ENCODE assay signal across 19 cellular contexts in the genomic region with DNA sequence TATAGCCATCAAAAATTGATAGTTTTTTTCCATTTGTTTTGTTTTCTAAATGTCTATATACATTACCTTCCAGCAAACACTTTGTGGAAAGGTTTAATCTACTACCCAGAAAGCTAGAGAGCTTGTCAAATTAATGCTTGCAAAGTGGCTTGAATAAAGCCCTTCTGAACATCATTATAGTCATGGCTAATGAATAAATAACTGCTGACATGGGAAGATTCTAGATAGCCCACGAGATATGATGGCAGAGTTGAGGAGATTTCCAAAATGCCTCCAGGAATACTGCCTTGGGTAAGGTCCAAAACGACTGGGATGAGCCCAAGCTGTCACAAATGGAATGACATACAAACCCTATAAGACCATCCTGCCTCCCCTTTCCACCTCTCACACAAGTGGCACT. TPM values are rescaled to one million over a fixed set of nuclear protein-coding genes. Genes with fewer than 3 reads are reported as not detected.
DNase-seq lines count a peak whose midpoint lies in the region; ATAC-seq, FAIRE-seq and TF ChIP-seq lines count a peak whose summit lies in the region.
"Had no signal": no experiment of that assay in that cellular context is flagged by ENCODE, and none has a peak within 500 bp of the region (broad histone marks: within the 10 kb centered on the region; RNA-seq: fewer than 3 reads in every experiment).

No MANE protein-coding gene starts in this region.

- TF ChIP-seq EP300 in ovary (IDR thresholded peaks at IDR 0.05): no peak

- WGBS in ovary, 3 donors: 50 to 70% (median 53%) methylated on average over 2 of the region's 2 CpGs

- H3K27me3 Mint-ChIP-seq in type B pancreatic cell: peaks cover 4% of the 10 kb centered on the region

- DNase-seq in NCI-H1092 treated with DMSO at 0.1 percent for 48 hours (lab: John Stamatoyannopoulos, UW): peak; percentile 42
- no peak for DNase-seq in NCI-H1092 (lab: John Stamatoyannopoulos, UW)
- DNase-seq in breast epithelium (ENCODE audit: low spot score in 2 of 2): no peak
- DNase-seq in ovary: no peak
- no peak for DNase-seq in type B pancreatic cell (ENCODE audit: extremely low spot score, unreplicated experiment)
- DNase-seq in GM12891 (ENCODE audit: insufficient read length, low spot score): no peak
- DNase-seq in right atrium auricular region (ENCODE audit: low spot score): no peak
- DNase-seq: DND-41, NCI-H187, NCI-H2107, NCI-H345, NCI-H526 treated with DMSO at 0.1 percent for 48 hours had no signal

- no peaks in the 10 kb centered on the region for H3K36me3 ChIP-seq in breast epithelium
- H3K36me3 ChIP-seq in ovary: no peaks in the 10 kb centered on the region
- no peaks in the 10 kb centered on the region for H3K36me3 ChIP-seq in right atrium auricular region

- peaks cover 10% of the 10 kb centered on the region for H3K4me1 Mint-ChIP-seq in type B pancreatic cell (ENCODE audit: unreplicated experiment)
- H3K4me1 Mint-ChIP-seq: CD14-positive monocyte had no signal

- no peak overlapping the region for H3K4me3 Mint-ChIP-seq in type B pancreatic cell

- H3K9me3 ChIP-seq in breast epithelium (no peaks in the 10 kb centered on the region), ovary (no peaks in the 10 kb centered on the region), right atrium auricular region (no peaks in the 10 kb centered on the region)

- H3K4me1 ChIP-seq in breast epithelium: peaks cover 0 to 13% of the 10 kb centered on the region in 2 donors
- peaks cover 15% of the 10 kb centered on the region for H3K4me1 ChIP-seq in ovary (ENCODE audit: insufficient read depth)
- H3K4me1 ChIP-seq in right atrium auricular region: peaks cover 0 to 4% of the 10 kb centered on the region in 2 donors

- H3K36me3 Mint-ChIP-seq in type B pancreatic cell: peaks cover 40% of the 10 kb centered on the region
- H3K36me3 Mint-ChIP-seq: CD14-positive monocyte had no signal

- H3K27ac ChIP-seq in breast epithelium (peak overlapping the region; percentile 67 to 80), ovary (peak overlapping the region; percentile 39 to 50), right atrium auricular region (no peak overlapping the region)
- H3K27ac ChIP-seq: 22Rv1 had no signal

- peak overlapping the region; percentile 72 for H3K27ac Mint-ChIP-seq in type B pancreatic cell
- H3K27ac Mint-ChIP-seq: CD14-positive monocyte had no signal

- TF ChIP-seq CTCF in breast epithelium (IDR thresholded peaks at IDR 0.05): no peak
- TF ChIP-seq CTCF in ovary (IDR thresholded peaks at IDR 0.05): no peak
- TF ChIP-seq CTCF in type B pancreatic cell (conservative IDR thresholded peaks at IDR 0.05): no peak
- TF ChIP-seq CTCF in right atrium auricular region (IDR thresholded peaks at IDR 0.05): no peak

- TF ChIP-seq POLR2A in breast epithelium (IDR thresholded peaks at IDR 0.05) (no peak), ovary (IDR thresholded peaks at IDR 0.05) (no peak), GM12891 (IDR thresholded peaks at IDR 0.05; ENCODE audit: low read depth, low read length) (no peak)

- H3K4me3 ChIP-seq in breast epithelium (no peak overlapping the region), ovary (no peak overlapping the region), right atrium auricular region (no peak overlapping the region)

- no peaks in the 10 kb centered on the region for H3K27me3 ChIP-seq in breast epithelium
- no peaks in the 10 kb centered on the region for H3K27me3 ChIP-seq in ovary
- H3K27me3 ChIP-seq in right atrium auricular region: no peaks in the 10 kb centered on the region

- peaks cover 7% of the 10 kb centered on the region for H3K9me3 Mint-ChIP-seq in type B pancreatic cell
- H3K9me3 Mint-ChIP-seq: CD14-positive monocyte had no signal

- intact Hi-C loops in breast epithelium (cut with DNase I; ENCODE audit: low total_unique reads) (no loop called here), ovary (cut with DNase I) (no loop called here)

- ATAC-seq in HG03521 (IDR thresholded peaks at IDR 0.05; ENCODE audit: unreplicated experiment): no peak
- ATAC-seq: HCT116, Panc1 had no signal

- no peak for FAIRE-seq in GM12891 (lab: Jason Lieb, UNC)
- FAIRE-seq: HTR-8/SVneo had no signal

TF ChIP-seq in GM12891, 5 proteins besides CTCF, POLR2A, EP300 and RAD21:
- TF ChIP-seq POLR2AphosphoS5 (IDR thresholded peaks at IDR 0.05; ENCODE audit: low read depth, low read length): no peak
- TF ChIP-seq SPI1 (IDR thresholded peaks at IDR 0.05; ENCODE audit: low read depth, low read length): no peak

RNA-seq across cellular contexts. Expression of gene RERG, which starts 26.3 kb away (rescaled TPM):
- total RNA-seq in breast epithelium (100 to 1,000 TPM in 1 of 3 donors, 10 to 100 TPM in 2; 16.3 to 126 (median 60.0) TPM), ovary (10 to 100 TPM; 12.9 to 87.2 (median 36.7) TPM), type B pancreatic cell (ENCODE audit: low replicate concordance) (24.2 and 32.3 TPM in 2 replicates), right atrium auricular region (10 to 100 TPM in 1 of 2 donors, 1 to 10 TPM in 1; 9.9 to 12.4 TPM)
- 10 to 100 TPM; 14.2 to 96.8 TPM for polyA plus RNA-seq in ovary
- not detected for polyA plus RNA-seq in GM12891 (2012; ENCODE audit: low read depth, missing spikeins)
- total RNA-seq: G401 had no signal
- polyA plus RNA-seq: CD14-positive monocyte had no signal

Comparison
In these comparisons a context has a peak if more than half of its experiments do, and no peak if none do; other contexts are left out.
1. H3K27ac ChIP-seq: peak in breast epithelium (2 of 2) and ovary (2 of 2); none in right atrium auricular region (0 of 2).